In genomic region chr1:53260631-53261247, GRCh38 we compare ENCODE assay signal across 22 cellular contexts. TPM values are rescaled to one million over a fixed set of nuclear protein-coding genes. Genes with fewer than 3 reads are reported as not detected.
A peak's percentile ranks its signal among the peaks of the same experiment; 100 is the strongest.
DNase-seq lines count a peak whose midpoint lies in the region; ATAC-seq, FAIRE-seq and TF ChIP-seq lines count a peak whose summit lies in the region.
"Had no signal": no experiment of that assay in that cellular context is flagged by ENCODE, and none has a peak within 500 bp of the region (broad histone marks: within the 10 kb centered on the region; RNA-seq: fewer than 3 reads in every experiment).

No MANE protein-coding gene starts in this region.

- peak overlapping the region; percentile 31 for H3K27ac Mint-ChIP-seq in stimulated activated memory B cell treated with anti-CD40 and anti-IgM and Interleukin-4, amounts not matched to agents 10 μg/mL and 1 μg/mL and 100 μg/mL, for 72 hours
- H3K27ac Mint-ChIP-seq: CD8-positive, alpha-beta T cell; GM23338; H9 had no signal

- POLR2A ChIA-PET in HepG2 (lab: Yijun Ruan, JAX) = no interaction called here
- POLR2A ChIA-PET in GM12878 (lab: Charles Lee) = no interaction called here

- CTCF ChIA-PET in HepG2 (lab: Yijun Ruan, JAX; ENCODE audit: low intra/inter-chr PET ratio, low total read pairs) = no interaction called here
- CTCF ChIA-PET in GM12878 (lab: Yijun Ruan, JAX) = interaction anchor here (1.7 kb wide), 1 partner anchor 31 kb away, joined by 4 read pairs; no protein-coding TSS in a partner anchor

- DNase-seq in HepG2 (ENCODE audit: low spot score) (no peak), right lobe of liver (no peak), MM.1S (no peak), GM12878 (ENCODE audit: low read depth, low spot score) (no peak), D341Med (ENCODE audit: low spot score) (no peak), transverse colon (no peak)
- DNase-seq: Caco-2; CD8-positive, alpha-beta T cell; DMS79 treated with DMSO at 0.1 percent for 48 hours; GF-D8; H9; KBM-7; NCI-H2029; NCI-H446; NCI-H524 treated with DMSO at 0.1 percent for 48 hours; SIG-M5 had no signal

- RAD21 ChIA-PET in GM12878 (lab: Charles Lee; ENCODE audit: unreplicated experiment) = interaction anchor here (1.0 kb wide), 1 partner anchor 22 kb away, joined by 3 read pairs; the partner anchor contains the start of gene MAGOH

- H3K4me3 ChIP-seq in HepG2 (replicated peaks in 1 of 3; ENCODE audit: insufficient read depth in 1 of 3, low read depth in 2 of 3, low read length in 3 of 3) (no peak overlapping the region), right lobe of liver (no peak overlapping the region), MM.1S (ENCODE audit: low read length) (peak overlapping the region; percentile 8; the same call in 1 of the 2 replicates), GM12878 (no peak overlapping the region), transverse colon (no peak overlapping the region)
- H3K4me3 ChIP-seq: BLaER1 treated with 17β-estradiol and CSF1 and Interleukin-3, amounts not matched to agents 10 nM and 100 nM; GM23338; SK-N-MC had no signal

- peaks cover 27% of the 10 kb centered on the region for H3F3A ChIP-seq in MM.1S (ENCODE audit: insufficient read depth, low read length)

- H3K9me3 ChIP-seq in HepG2 (ENCODE audit: low read length) (no peaks in the 10 kb centered on the region), right lobe of liver (no peaks in the 10 kb centered on the region), MM.1S (replicated peaks; ENCODE audit: insufficient read depth, low read length) (no peaks in the 10 kb centered on the region), GM12878 (replicated peaks; ENCODE audit: control insufficient read depth, insufficient read depth, low read length) (no peaks in the 10 kb centered on the region), transverse colon (no peaks in the 10 kb centered on the region)
- H3K9me3 ChIP-seq: BLaER1 treated with 17β-estradiol and CSF1 and Interleukin-3, amounts not matched to agents 10 nM and 100 nM; Caco-2 had no signal

- H3K4me3 Mint-ChIP-seq in stimulated activated memory B cell treated with anti-CD40 and anti-IgM and Interleukin-4, amounts not matched to agents 10 μg/mL and 1 μg/mL and 100 μg/mL, for 72 hours = no peak overlapping the region
- H3K4me3 Mint-ChIP-seq: CD8-positive, alpha-beta T cell; GM23338; H9 had no signal

- H3K27me3 ChIP-seq in HepG2 (ENCODE audit: control insufficient read depth in 1 of 2, insufficient read depth in 2 of 2, low read length in 2 of 2) = no peaks in the 10 kb centered on the region
- H3K27me3 ChIP-seq in right lobe of liver = no peaks in the 10 kb centered on the region
- no peaks in the 10 kb centered on the region for H3K27me3 ChIP-seq in MM.1S (replicated peaks; ENCODE audit: insufficient read depth, low read length)
- no peaks in the 10 kb centered on the region for H3K27me3 ChIP-seq in GM12878 (replicated peaks in 1 of 2; ENCODE audit: control insufficient read depth in 2 of 2, insufficient read depth in 2 of 2, low read length in 1 of 2)
- H3K27me3 ChIP-seq in transverse colon = no peaks in the 10 kb centered on the region
- H3K27me3 ChIP-seq: BLaER1 treated with 17β-estradiol and CSF1 and Interleukin-3, amounts not matched to agents 10 nM and 100 nM had no signal

- TF ChIP-seq CTCF in HepG2 (CRISPR knock-in tag; IDR thresholded peaks at IDR 0.05) (no peak), right lobe of liver (IDR thresholded peaks at IDR 0.05) (no peak), MM.1S (IDR thresholded peaks at IDR 0.05; ENCODE audit: low read length) (no peak), GM12878 (IDR thresholded peaks at IDR 0.05 in 2 of 3, conservative IDR thresholded peaks at IDR 0.05 in 1 of 3; ENCODE audit: control insufficient read depth in 2 of 3, extremely low read depth in 1 of 3, insufficient read depth in 1 of 3, low read depth in 3 of 3, low read length in 3 of 3) (no peak), transverse colon (IDR thresholded peaks at IDR 0.05) (no peak)

- H3K4me2 ChIP-seq in HepG2 (ENCODE audit: low read depth, low read length) (no peak overlapping the region), MM.1S (ENCODE audit: low read depth, low read length) (peak overlapping the region; percentile 56), GM12878 (ENCODE audit: control insufficient read depth, insufficient read depth) (peak overlapping the region; percentile 32; the same call in 1 of the 2 replicates)
- H3K4me2 ChIP-seq: BLaER1 treated with 17β-estradiol and CSF1 and Interleukin-3, amounts not matched to agents 10 nM and 100 nM; GM23338 had no signal

- no peak for TF ChIP-seq POLR2A in HepG2 (IDR thresholded peaks at IDR 0.05; ENCODE audit: insufficient read depth in 1 of 2, low read depth in 2 of 2, low read length in 2 of 2)
- TF ChIP-seq POLR2A in right lobe of liver (IDR thresholded peaks at IDR 0.05) = no peak
- no peak for TF ChIP-seq POLR2A in GM12878 (IDR thresholded peaks at IDR 0.05; ENCODE audit: low read depth, low read length)
- no peak for TF ChIP-seq POLR2A in transverse colon (IDR thresholded peaks at IDR 0.05)

- H3K9me3 Mint-ChIP-seq in stimulated activated memory B cell treated with anti-CD40 and anti-IgM and Interleukin-4, amounts not matched to agents 10 μg/mL and 1 μg/mL and 100 μg/mL, for 72 hours = no peaks in the 10 kb centered on the region
- H3K9me3 Mint-ChIP-seq: CD8-positive, alpha-beta T cell; GM23338; H9 had no signal

- TF ChIP-seq RAD21 in HepG2 (CRISPR knock-in tag; IDR thresholded peaks at IDR 0.05) (no peak), GM12878 (IDR thresholded peaks at IDR 0.05; ENCODE audit: insufficient read depth, low read depth, low read length) (no peak)

- FAIRE-seq in HepG2 (lab: Jason Lieb, UNC) (no peak), GM12878 (lab: Jason Lieb, UNC) (no peak)
- FAIRE-seq: A204.1, RCC 7860 had no signal

- peaks cover 25 to 80% of the 10 kb centered on the region in 2 experiments for H3K36me3 ChIP-seq in HepG2 (replicated peaks in 1 of 2; ENCODE audit: control insufficient read depth in 1 of 2, insufficient read depth in 2 of 2, low read length in 2 of 2)
- H3K36me3 ChIP-seq in right lobe of liver = no peaks in the 10 kb centered on the region
- peaks cover 7% of the 10 kb centered on the region; the same call in 1 of the 2 replicates for H3K36me3 ChIP-seq in MM.1S (replicated peaks; ENCODE audit: insufficient read depth, low read length)
- H3K36me3 ChIP-seq in GM12878 (ENCODE audit: control insufficient read depth in 2 of 2, insufficient read depth in 2 of 2, low read length in 1 of 2) = peaks cover 25 to 43% of the 10 kb centered on the region in 2 experiments
- no peaks in the 10 kb centered on the region for H3K36me3 ChIP-seq in transverse colon

- H4K20me1 ChIP-seq in HepG2 (ENCODE audit: insufficient read depth, low read length) (no peaks in the 10 kb centered on the region), MM.1S (ENCODE audit: insufficient read depth, low read length) (no peaks in the 10 kb centered on the region), GM12878 (ENCODE audit: control insufficient read depth, insufficient read depth) (no peaks in the 10 kb centered on the region)

- no peak overlapping the region for H2AFZ ChIP-seq in HepG2 (ENCODE audit: low read length)
- H2AFZ ChIP-seq in MM.1S (ENCODE audit: low read length) = no peak overlapping the region
- no peak overlapping the region for H2AFZ ChIP-seq in GM12878 (ENCODE audit: control insufficient read depth, low read depth, low read length)
- H2AFZ ChIP-seq: GM23338 had no signal

- H3K4me1 ChIP-seq in HepG2 (ENCODE audit: insufficient read depth, low read length) (no peaks in the 10 kb centered on the region), right lobe of liver (no peaks in the 10 kb centered on the region), MM.1S (ENCODE audit: low read length) (peaks cover 48% of the 10 kb centered on the region), GM12878 (ENCODE audit: control insufficient read depth, insufficient read depth, low read length) (peaks cover 10% of the 10 kb centered on the region), transverse colon (no peaks in the 10 kb centered on the region)
- H3K4me1 ChIP-seq: BLaER1 treated with 17β-estradiol and CSF1 and Interleukin-3, amounts not matched to agents 10 nM and 100 nM had no signal

- H3K9ac ChIP-seq in HepG2 (ENCODE audit: insufficient read depth, low read depth, low read length) (no peak overlapping the region), MM.1S (ENCODE audit: low read length) (peak overlapping the region; percentile 28; the same call in 1 of the 2 replicates), GM12878 (ENCODE audit: control insufficient read depth, insufficient read depth, low read length) (no peak overlapping the region)
- H3K9ac ChIP-seq: BLaER1 treated with 17β-estradiol and CSF1 and Interleukin-3, amounts not matched to agents 10 nM and 100 nM had no signal

- H3K27ac ChIP-seq in HepG2 (ENCODE audit: extremely low read length, insufficient read depth, low read length) (no peak overlapping the region), right lobe of liver (no peak overlapping the region), MM.1S (ENCODE audit: low read length) (peak overlapping the region; percentile 89), GM12878 (ENCODE audit: control insufficient read depth, insufficient read depth) (peak overlapping the region; percentile 73), transverse colon (peak overlapping the region in 1 of 4 donors; percentile 17)
- H3K27ac ChIP-seq: BLaER1 treated with 17β-estradiol and CSF1 and Interleukin-3, amounts not matched to agents 10 nM and 100 nM; SK-N-MC had no signal

- BruUV-seq in HepG2 (replicated peaks; lab: Mats Ljungman, UMichigan) (no TSS peak), GM12878 (replicated peaks; lab: Mats Ljungman, UMichigan) (no TSS peak)

- H3K4me1 Mint-ChIP-seq in stimulated activated memory B cell treated with anti-CD40 and anti-IgM and Interleukin-4, amounts not matched to agents 10 μg/mL and 1 μg/mL and 100 μg/mL, for 72 hours = peaks cover 14% of the 10 kb centered on the region
- H3K4me1 Mint-ChIP-seq: GM23338, H9 had no signal

- no peaks in the 10 kb centered on the region for H3K9me2 ChIP-seq in MM.1S (replicated peaks; ENCODE audit: insufficient read depth, low read length)

- intact Hi-C loops in HepG2 (cut with micrococcal nuclease; ENCODE audit: unreplicated experiment) = no loop called here
- intact Hi-C loops in right lobe of liver (cut with DNase I) = no loop called here
- intact Hi-C loops in GM12878 (cut with micrococcal nuclease; ENCODE audit: unreplicated experiment) = no loop called here
- intact Hi-C loops in transverse colon (cut with DNase I; ENCODE audit: low total_unique reads) = no loop called here

- ATAC-seq in HepG2 = no peak
- no peak for ATAC-seq in right lobe of liver
- ATAC-seq in GM12878 = no peak
- no peak for ATAC-seq in stimulated activated memory B cell treated with anti-CD40 and anti-IgM and Interleukin-4, amounts not matched to agents 10 μg/mL and 1 μg/mL and 100 μg/mL, for 72 hours
- ATAC-seq: CD8-positive, alpha-beta T cell; GM23338 had no signal

- no peaks in the 10 kb centered on the region for H3K79me2 ChIP-seq in HepG2 (ENCODE audit: insufficient read depth, low read length)
- H3K79me2 ChIP-seq in MM.1S (ENCODE audit: low read length) = no peaks in the 10 kb centered on the region; the same call in 1 of the 2 replicates
- no peaks in the 10 kb centered on the region for H3K79me2 ChIP-seq in GM12878 (ENCODE audit: control insufficient read depth, insufficient read depth, low read length)

- 94% methylated on average over 4 of the region's 4 CpGs for WGBS in HepG2 (ENCODE audit: low lambda C conversion rate)
- WGBS in right lobe of liver (ENCODE audit: insufficient coverage, low coverage, low lambda C conversion rate, missing lambda C conversion rate) = 62% methylated on average over 3 of the region's 4 CpGs
- 74% methylated on average over 4 of the region's 4 CpGs for WGBS in GM12878 (ENCODE audit: insufficient coverage, insufficient replicate concordance, low lambda C conversion rate, missing lambda C conversion rate)
- WGBS in transverse colon (ENCODE audit: low coverage in 1 of 2), 2 donors = 43 to 88% methylated on average over 1 to 4 of the region's 4 CpGs

- TF ChIP-seq EP300 in HepG2 (IDR thresholded peaks at IDR 0.05; ENCODE audit: low read depth in 2 of 2, low read length in 2 of 2) (no peak), HepG2 (CRISPR knock-in tag; IDR thresholded peaks at IDR 0.05; ENCODE audit: borderline replicate concordance) (no peak), GM12878 (IDR thresholded peaks at IDR 0.05; ENCODE audit: borderline replicate concordance in 1 of 2, control insufficient read depth in 1 of 2, low read depth in 2 of 2, low read length in 2 of 2) (no peak), transverse colon (IDR thresholded peaks at IDR 0.05; ENCODE audit: low read depth) (no peak)

- H3K36me3 Mint-ChIP-seq in stimulated activated memory B cell treated with anti-CD40 and anti-IgM and Interleukin-4, amounts not matched to agents 10 μg/mL and 1 μg/mL and 100 μg/mL, for 72 hours = peaks cover 81% of the 10 kb centered on the region

- SMC1A ChIA-PET in GM12878 (lab: Charles Lee; ENCODE audit: uncharacterized antibody, unreplicated experiment) = no interaction called here

- in situ Hi-C loops in HepG2 (cut with HindIII; ENCODE audit: extremely low pct_ligation_motif_present, low pct_unique_long_range_greater_than_20kb) = no loop called here
- in situ Hi-C loops in GM12878 (cut with MboI) = no loop called here
- in situ Hi-C loops in transverse colon (cut with MboI; ENCODE audit: low pct_ligation_motif_present in 1 of 4, low pct_unique_long_range_greater_than_20kb in 1 of 4, low sequenced_read_pairs in 3 of 4) = no loop called here

- no peaks in the 10 kb centered on the region for H3K27me3 Mint-ChIP-seq in stimulated activated memory B cell treated with anti-CD40 and anti-IgM and Interleukin-4, amounts not matched to agents 10 μg/mL and 1 μg/mL and 100 μg/mL, for 72 hours

RNA-seq across cellular contexts. Expression of gene MAGOH, which starts 22.4 kb away (rescaled TPM):
- total RNA-seq in HepG2 (2016; rRNA removed; fragmentation: Illumina TruSeq; extraction: Trizol) (87.0 and 145 TPM in 2 replicates), right lobe of liver (10 to 100 TPM; 10.9 to 28.1 (median 19.4) TPM), GM12878 (2014; rRNA removed) (62.6 and 67.5 TPM in 2 replicates), GM12878 (2014; rRNA removed; fragmentation: Illumina TruSeq; extraction: Trizol) (87.9 and 90.7 TPM in 2 replicates), GM12878 (2021) (66.8 and 70.7 TPM in 2 replicates), transverse colon (10 to 100 TPM in 3 of 4 donors, 1 to 10 TPM in 1; 5.0 to 48.6 (median 23.5) TPM)
- total RNA-seq in HepG2 (2016; cell fraction: cytosol; rRNA removed; fragmentation: Illumina TruSeq; extraction: Trizol; ENCODE audit: low read depth) = 21.7 and 23.8 TPM in 2 replicates
- 94.7 and 147 TPM in 2 replicates for total RNA-seq in HepG2 (2016; cell fraction: insoluble cytoplasmic fraction; rRNA removed; fragmentation: Illumina TruSeq; extraction: Trizol)
- 19.6 and 26.4 TPM in 2 replicates for total RNA-seq in HepG2 (2016; cell fraction: membrane; rRNA removed; fragmentation: Illumina TruSeq; extraction: Trizol)
- total RNA-seq in HepG2 (2016; cell fraction: nucleus; rRNA removed; fragmentation: Illumina TruSeq; extraction: Trizol) = 32.7 and 35.6 TPM in 2 replicates
- polyA plus RNA-seq in HepG2 (2011; rRNA removed) (22.9 and 24.1 TPM in 2 replicates), GM12878 (2011; rRNA removed) (79.4 and 112 TPM in 2 replicates), GM12878 (2014; fragmentation: Illumina TruSeq; extraction: Trizol) (134 and 172 TPM in 2 replicates), GM12878 (2014; fragmentation: Nextera tagmentation; extraction: Ambion mirVana) (100 to 1,000 TPM in 1 of 2 experiments, 10 to 100 TPM in 1; 85.4 to 261 TPM), GM12878 (2014; rRNA removed) (129 and 140 TPM in 2 replicates), GM12878 (2016; fragmentation: Nextera tagmentation; extraction: Ambion mirVana) (10 to 100 TPM; 62.6 to 91.8 TPM)
- polyA plus RNA-seq in HepG2 (2011; cell fraction: cytosol; rRNA removed) = 9.5 and 15.8 TPM in 2 replicates
- 3.3 and 4.0 TPM in 2 replicates for polyA plus RNA-seq in HepG2 (2011; cell fraction: nucleus; rRNA removed)
- polyA plus RNA-seq in HepG2 (2012) = 66.7 and 95.1 TPM in 2 replicates
- 15.7 and 17.3 TPM in 2 replicates for polyA plus RNA-seq in HepG2 (2016; cell fraction: cytosol; fragmentation: Illumina TruSeq; extraction: Trizol; ENCODE audit: low read depth)
- 201 and 238 TPM in 2 replicates for polyA plus RNA-seq in HepG2 (2016; cell fraction: insoluble cytoplasmic fraction; fragmentation: Illumina TruSeq; extraction: Trizol; ENCODE audit: low read depth)
- polyA plus RNA-seq in HepG2 (2016; cell fraction: membrane; fragmentation: Illumina TruSeq; extraction: Trizol; ENCODE audit: low read depth) = 18.7 and 19.6 TPM in 2 replicates
- polyA plus RNA-seq in HepG2 (2016; cell fraction: nucleus; fragmentation: Illumina TruSeq; extraction: Trizol; ENCODE audit: insufficient read depth, low read depth) = 61.2 and 72.1 TPM in 2 replicates
- polyA minus RNA-seq in HepG2 (2011; rRNA and poly(A)+ RNA removed; ENCODE audit: low replicate concordance) = 17.7 and 28.8 TPM in 2 replicates
- 17.8 and 19.0 TPM in 2 replicates for polyA minus RNA-seq in HepG2 (2011; cell fraction: cytosol; rRNA and poly(A)+ RNA removed)
- polyA minus RNA-seq in HepG2 (2011; cell fraction: nucleus; rRNA and poly(A)+ RNA removed) = 16.9 and 22.7 TPM in 2 replicates
- 21.7 and 23.6 TPM in 2 replicates for total RNA-seq in GM12878 (2013; cell fraction: nucleolus; rRNA removed)
- 73.4 TPM for polyA plus RNA-seq in GM12878 (2011; ENCODE audit: low read depth)
- polyA plus RNA-seq in GM12878 (2011; cell fraction: cytosol; rRNA removed) = 11.5 and 18.6 TPM in 2 replicates
- 12.1 and 20.2 TPM in 2 replicates for polyA plus RNA-seq in GM12878 (2011; cell fraction: nucleus; rRNA removed)
- 79.8 and 121 TPM in 2 replicates for polyA plus RNA-seq in GM12878 (2012)
- 14.7 and 20.8 TPM in 2 replicates for polyA minus RNA-seq in GM12878 (2011; rRNA and poly(A)+ RNA removed)
- 11.8 and 17.3 TPM in 2 replicates for polyA minus RNA-seq in GM12878 (2011; cell fraction: cytosol; rRNA and poly(A)+ RNA removed)
- 7.4 and 19.2 TPM in 2 replicates for polyA minus RNA-seq in GM12878 (2011; cell fraction: nucleus; rRNA and poly(A)+ RNA removed)

RNA-seq across cellular contexts. Expression of gene CZIB, which starts 40.3 kb away (rescaled TPM):
- 49.2 and 51.4 TPM in 2 replicates for total RNA-seq in HepG2 (2016; rRNA removed; fragmentation: Illumina TruSeq; extraction: Trizol)
- 16.0 and 17.6 TPM in 2 replicates for total RNA-seq in HepG2 (2016; cell fraction: cytosol; rRNA removed; fragmentation: Illumina TruSeq; extraction: Trizol; ENCODE audit: low read depth)
- 47.8 and 54.5 TPM in 2 replicates for total RNA-seq in HepG2 (2016; cell fraction: insoluble cytoplasmic fraction; rRNA removed; fragmentation: Illumina TruSeq; extraction: Trizol)
- total RNA-seq in HepG2 (2016; cell fraction: membrane; rRNA removed; fragmentation: Illumina TruSeq; extraction: Trizol) = 20.0 and 23.7 TPM in 2 replicates
- total RNA-seq in HepG2 (2016; cell fraction: nucleus; rRNA removed; fragmentation: Illumina TruSeq; extraction: Trizol) = 41.6 and 41.7 TPM in 2 replicates
- 64.8 and 67.0 TPM in 2 replicates for polyA plus RNA-seq in HepG2 (2011; rRNA removed)
- polyA plus RNA-seq in HepG2 (2011; cell fraction: cytosol; rRNA removed) = 40.5 and 42.1 TPM in 2 replicates
- 98.1 and 112 TPM in 2 replicates for polyA plus RNA-seq in HepG2 (2011; cell fraction: nucleus; rRNA removed)
- polyA plus RNA-seq in HepG2 (2012) = 46.9 and 52.9 TPM in 2 replicates
- polyA plus RNA-seq in HepG2 (2016; cell fraction: cytosol; fragmentation: Illumina TruSeq; extraction: Trizol; ENCODE audit: low read depth) = 15.2 and 15.7 TPM in 2 replicates
- polyA plus RNA-seq in HepG2 (2016; cell fraction: insoluble cytoplasmic fraction; fragmentation: Illumina TruSeq; extraction: Trizol; ENCODE audit: low read depth) = 55.4 and 56.2 TPM in 2 replicates
- 20.1 and 20.5 TPM in 2 replicates for polyA plus RNA-seq in HepG2 (2016; cell fraction: membrane; fragmentation: Illumina TruSeq; extraction: Trizol; ENCODE audit: low read depth)
- polyA plus RNA-seq in HepG2 (2016; cell fraction: nucleus; fragmentation: Illumina TruSeq; extraction: Trizol; ENCODE audit: insufficient read depth, low read depth) = 62.6 and 73.5 TPM in 2 replicates
- 24.9 and 31.3 TPM in 2 replicates for polyA minus RNA-seq in HepG2 (2011; rRNA and poly(A)+ RNA removed; ENCODE audit: low replicate concordance)
- 10.3 and 10.7 TPM in 2 replicates for polyA minus RNA-seq in HepG2 (2011; cell fraction: cytosol; rRNA and poly(A)+ RNA removed)
- 88.7 and 93.7 TPM in 2 replicates for polyA minus RNA-seq in HepG2 (2011; cell fraction: nucleus; rRNA and poly(A)+ RNA removed)
- 10 to 100 TPM; 20.6 to 28.8 (median 24.2) TPM for total RNA-seq in right lobe of liver
- total RNA-seq in GM12878 (2013; cell fraction: nucleolus; rRNA removed) = 69.0 and 71.8 TPM in 2 replicates
- 37.8 and 45.1 TPM in 2 replicates for total RNA-seq in GM12878 (2014; rRNA removed)
- total RNA-seq in GM12878 (2014; rRNA removed; fragmentation: Illumina TruSeq; extraction: Trizol) = 35.2 and 36.1 TPM in 2 replicates
- total RNA-seq in GM12878 (2021) = 32.8 and 38.1 TPM in 2 replicates
- polyA plus RNA-seq in GM12878 (2011; ENCODE audit: low read depth) = 34.6 TPM
- polyA plus RNA-seq in GM12878 (2011; rRNA removed) = 62.9 and 66.8 TPM in 2 replicates
- 45.0 and 48.2 TPM in 2 replicates for polyA plus RNA-seq in GM12878 (2011; cell fraction: cytosol; rRNA removed)
- 50.8 and 67.9 TPM in 2 replicates for polyA plus RNA-seq in GM12878 (2011; cell fraction: nucleus; rRNA removed)
- polyA plus RNA-seq in GM12878 (2012) = 32.6 and 34.7 TPM in 2 replicates
- polyA plus RNA-seq in GM12878 (2014; fragmentation: Illumina TruSeq; extraction: Trizol) = 43.3 and 43.6 TPM in 2 replicates
- polyA plus RNA-seq in GM12878 (2014; fragmentation: Nextera tagmentation; extraction: Ambion mirVana) = 10 to 100 TPM; 55.1 to 68.3 TPM
- polyA plus RNA-seq in GM12878 (2014; rRNA removed) = 41.8 and 45.7 TPM in 2 replicates
- 10 to 100 TPM; 65.4 to 66.7 TPM for polyA plus RNA-seq in GM12878 (2016; fragmentation: Nextera tagmentation; extraction: Ambion mirVana)
- polyA minus RNA-seq in GM12878 (2011; rRNA and poly(A)+ RNA removed) = 28.1 and 30.6 TPM in 2 replicates
- 5.1 and 8.4 TPM in 2 replicates for polyA minus RNA-seq in GM12878 (2011; cell fraction: cytosol; rRNA and poly(A)+ RNA removed)
- polyA minus RNA-seq in GM12878 (2011; cell fraction: nucleus; rRNA and poly(A)+ RNA removed) = 39.0 and 53.4 TPM in 2 replicates
- 10 to 100 TPM; 11.2 to 61.9 (median 39.7) TPM for total RNA-seq in transverse colon

Comparison
In these comparisons a context has a peak if more than half of its experiments do, and no peak if none do; other contexts are left out.
1. H3K27ac ChIP-seq: peak in MM.1S (single experiment) and GM12878 (single experiment); none in HepG2 (single experiment) and right lobe of liver (0 of 3).